1 cellular context compared by ENCODE assay signal in the genomic region with DNA sequence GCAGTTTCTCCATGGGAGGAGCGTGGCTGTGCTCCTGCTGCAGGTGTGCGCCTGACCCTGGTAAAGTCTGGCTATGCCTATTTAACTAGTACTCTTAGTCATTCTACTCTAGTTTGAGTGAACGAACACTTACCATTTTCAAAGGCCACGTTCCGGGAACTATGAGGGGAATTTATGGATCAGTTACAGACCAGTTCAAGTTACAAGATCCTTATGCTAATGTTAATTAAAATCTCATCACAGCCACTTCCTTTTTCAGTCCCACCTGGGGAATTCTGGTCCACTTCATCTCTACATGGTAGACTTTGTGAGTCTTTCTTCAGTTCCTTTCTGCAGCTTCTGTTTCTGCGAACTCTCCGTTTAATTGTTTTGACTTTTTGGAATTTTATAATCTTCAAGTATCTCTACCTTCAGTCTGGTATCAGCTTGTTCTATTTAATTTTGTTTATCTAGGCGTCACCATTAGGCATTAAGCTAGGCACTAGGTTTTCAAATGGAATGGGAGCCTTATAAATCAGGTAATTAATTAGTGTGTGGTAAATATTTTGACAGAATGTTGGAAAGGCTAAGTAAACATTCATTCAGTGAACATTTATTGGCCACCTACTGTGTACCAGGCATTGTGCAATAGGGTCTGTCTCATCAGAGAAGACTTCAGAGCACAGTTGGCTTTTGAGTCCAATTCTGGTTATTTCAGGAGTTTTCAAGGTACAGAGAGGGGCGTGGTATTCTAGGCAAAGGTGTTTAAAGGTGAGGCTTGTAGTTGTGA.
TF ChIP-seq lines count a peak whose summit lies in the region.

No MANE protein-coding gene starts in this region.

TF ChIP-seq in K562, 482 proteins besides CTCF, POLR2A, EP300 and RAD21 (continued from another document):
- TF ChIP-seq, protein P1, sequence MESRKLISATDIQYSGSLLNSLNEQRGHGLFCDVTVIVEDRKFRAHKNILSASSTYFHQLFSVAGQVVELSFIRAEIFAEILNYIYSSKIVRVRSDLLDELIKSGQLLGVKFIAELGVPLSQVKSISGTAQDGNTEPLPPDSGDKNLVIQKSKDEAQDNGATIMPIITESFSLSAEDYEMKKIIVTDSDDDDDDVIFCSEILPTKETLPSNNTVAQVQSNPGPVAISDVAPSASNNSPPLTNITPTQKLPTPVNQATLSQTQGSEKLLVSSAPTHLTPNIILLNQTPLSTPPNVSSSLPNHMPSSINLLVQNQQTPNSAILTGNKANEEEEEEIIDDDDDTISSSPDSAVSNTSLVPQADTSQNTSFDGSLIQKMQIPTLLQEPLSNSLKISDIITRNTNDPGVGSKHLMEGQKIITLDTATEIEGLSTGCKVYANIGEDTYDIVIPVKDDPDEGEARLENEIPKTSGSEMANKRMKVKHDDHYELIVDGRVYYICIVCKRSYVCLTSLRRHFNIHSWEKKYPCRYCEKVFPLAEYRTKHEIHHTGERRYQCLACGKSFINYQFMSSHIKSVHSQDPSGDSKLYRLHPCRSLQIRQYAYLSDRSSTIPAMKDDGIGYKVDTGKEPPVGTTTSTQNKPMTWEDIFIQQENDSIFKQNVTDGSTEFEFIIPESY (CRISPR knock-in tag; IDR thresholded peaks at IDR 0.05) = no peak
